ENCODE assay signal across 8 cellular contexts in genomic region chr15:74460903-74461846, GRCh38. TPM values are rescaled to one million over a fixed set of nuclear protein-coding genes. Genes with fewer than 3 reads are reported as not detected.
A peak's percentile ranks its signal among the peaks of the same experiment; 100 is the strongest.
DNase-seq lines count a peak whose midpoint lies in the region; ATAC-seq lines count a peak whose summit lies in the region.

UBL7 (minus strand) TSS chr15:74461160; CDS start chr15:74458867, 2,293 bp downstream.

- H2BK15ac ChIP-seq in mesendoderm (replicated peaks; ENCODE audit: low read depth) = no peak within 1 kb of the TSS

- DNase-seq in Caki2 (ENCODE audit: low read depth) = peak; percentile 96
- DNase-seq in HUDEP-2 (lab: John Stamatoyannopoulos, UW; ENCODE audit: unreplicated experiment in 76 of 76) = peak; percentile 22 to 97 (median 93)
- peak; percentile 97 for DNase-seq in NT2/D1 (ENCODE audit: low read depth, low spot score)
- peak; percentile 99 for DNase-seq in activated CD8-positive, alpha-beta memory T cell treated with anti-CD3 and anti-CD28 coated beads, Interleukin-2, amount 10 ng/mL, durations not matched to agents 7 days and 5 days
- peak; percentile 99 for DNase-seq in mesendoderm
- peak; percentile 96 for DNase-seq in stimulated activated CD8-positive, alpha-beta memory T cell treated with anti-CD3 and anti-CD28 coated beads, Interleukin-15, amount 100 ng/mL, for 1 hour (ENCODE audit: low read depth)

- H4K8ac ChIP-seq in mesendoderm (ENCODE audit: low read depth, low read length) = no peak within 1 kb of the TSS

- peak within 1 kb of the TSS; percentile 49 for H3K27ac ChIP-seq in mesendoderm (ENCODE audit: low read depth, low read length)

- peak; percentile 66 for ATAC-seq in GM21367 (IDR thresholded peaks at IDR 0.05; ENCODE audit: unreplicated experiment)
- peak; percentile 97 for ATAC-seq in activated CD8-positive, alpha-beta memory T cell treated with anti-CD3 and anti-CD28 coated beads, Interleukin-2, amount 10 ng/mL, durations not matched to agents 7 days and 5 days

- H2BK5ac ChIP-seq in mesendoderm (ENCODE audit: low read length) = peak within 1 kb of the TSS; percentile 78

- no peaks in the 10 kb centered on the region for H3K27me3 Mint-ChIP-seq in activated CD8-positive, alpha-beta memory T cell treated with anti-CD3 and anti-CD28 coated beads, Interleukin-2, amount 10 ng/mL, durations not matched to agents 7 days and 5 days

- H3K27ac Mint-ChIP-seq in activated CD8-positive, alpha-beta memory T cell treated with anti-CD3 and anti-CD28 coated beads, Interleukin-2, amount 10 ng/mL, durations not matched to agents 7 days and 5 days = peak within 1 kb of the TSS; percentile 94

- H3K4me3 ChIP-seq in NT2/D1 (ENCODE audit: insufficient read length, low read depth) (peak within 1 kb of the TSS; percentile 73), endocrine pancreas (ENCODE audit: control insufficient read depth, insufficient read depth, low read length) (peak within 1 kb of the TSS; percentile 97), mesendoderm (ENCODE audit: low read length) (peak within 1 kb of the TSS; percentile 91)

- peaks cover 30% of the 10 kb centered on the region for H3K36me3 ChIP-seq in NT2/D1 (ENCODE audit: insufficient read depth, insufficient read length, low read length)
- no peaks in the 10 kb centered on the region for H3K36me3 ChIP-seq in endocrine pancreas (ENCODE audit: control insufficient read depth, insufficient read depth, low read length)
- no peaks in the 10 kb centered on the region for H3K36me3 ChIP-seq in mesendoderm (ENCODE audit: control insufficient read depth, insufficient read depth, low read length)

- H3K9ac ChIP-seq in NT2/D1 (ENCODE audit: insufficient read length, low read depth) = peak within 1 kb of the TSS; percentile 88
- H3K9ac ChIP-seq in endocrine pancreas (ENCODE audit: control insufficient read depth, insufficient read depth, low read length) = peak within 1 kb of the TSS; percentile 98
- peak within 1 kb of the TSS; percentile 92 for H3K9ac ChIP-seq in mesendoderm (ENCODE audit: low read length)

- peaks cover 14% of the 10 kb centered on the region for H3K9me3 ChIP-seq in NT2/D1 (ENCODE audit: insufficient read depth, low read length)
- no peaks in the 10 kb centered on the region for H3K9me3 ChIP-seq in endocrine pancreas (ENCODE audit: control insufficient read depth, low read length)

- H3K4me2 ChIP-seq in mesendoderm (ENCODE audit: low read length) = peak within 1 kb of the TSS; percentile 96

- peak within 1 kb of the TSS; percentile 74 for H3K4ac ChIP-seq in mesendoderm (ENCODE audit: low read depth, low read length)

- peaks cover 3% of the 10 kb centered on the region for H3K79me2 ChIP-seq in mesendoderm (ENCODE audit: control insufficient read depth, insufficient read depth, low read length)

- H3K18ac ChIP-seq in mesendoderm (ENCODE audit: low read length) = peak within 1 kb of the TSS; percentile 94

- peaks cover 2% of the 10 kb centered on the region for H3K79me1 ChIP-seq in mesendoderm (ENCODE audit: low read length)

- H3K36me3 Mint-ChIP-seq in activated CD8-positive, alpha-beta memory T cell treated with anti-CD3 and anti-CD28 coated beads, Interleukin-2, amount 10 ng/mL, durations not matched to agents 7 days and 5 days = peaks cover 29% of the 10 kb centered on the region

- peak within 1 kb of the TSS; percentile 97 for H3K4me3 Mint-ChIP-seq in activated CD8-positive, alpha-beta memory T cell treated with anti-CD3 and anti-CD28 coated beads, Interleukin-2, amount 10 ng/mL, durations not matched to agents 7 days and 5 days

- H2BK120ac ChIP-seq in mesendoderm (ENCODE audit: low read depth, low read length) = peak within 1 kb of the TSS; percentile 18

- peak within 1 kb of the TSS; percentile 97 for H3K56ac ChIP-seq in mesendoderm (ENCODE audit: low read length)

- WGBS in mesendoderm (ENCODE audit: extremely low coverage, insufficient coverage, low lambda C conversion rate) = no CpG with 5 or more reads among the region's 53 CpGs

- H3K23ac ChIP-seq in mesendoderm (ENCODE audit: low read length) = peak within 1 kb of the TSS; percentile 76

- H3K4me1 Mint-ChIP-seq in activated CD8-positive, alpha-beta memory T cell treated with anti-CD3 and anti-CD28 coated beads, Interleukin-2, amount 10 ng/mL, durations not matched to agents 7 days and 5 days = peaks cover 55% of the 10 kb centered on the region

- peak within 1 kb of the TSS; percentile 84 for H4K5ac ChIP-seq in mesendoderm (ENCODE audit: low read length)

- no peaks in the 10 kb centered on the region for H3K4me1 ChIP-seq in NT2/D1 (ENCODE audit: insufficient read depth, insufficient read length)
- H3K4me1 ChIP-seq in endocrine pancreas (ENCODE audit: control insufficient read depth, insufficient read depth, low read length) = peaks cover 5% of the 10 kb centered on the region
- H3K4me1 ChIP-seq in mesendoderm (ENCODE audit: control insufficient read depth, low read depth, low read length) = peaks cover 1% of the 10 kb centered on the region

- CTCF ChIA-PET in activated CD8-positive, alpha-beta memory T cell treated with anti-CD3 and anti-CD28 coated beads, Interleukin-2, amount 10 ng/mL, durations not matched to agents 7 days and 5 days (lab: Charles Lee) = interaction anchor here (0.7 to 3.5 kb wide), 21 partner anchors 19 to 327 kb away, joined by 3 to 15 read pairs (median 4); partner anchors contain the start of gene CLK3

- no peak within 1 kb of the TSS for H2AK5ac ChIP-seq in mesendoderm (ENCODE audit: low read length)

- no peaks in the 10 kb centered on the region for H3K27me3 ChIP-seq in NT2/D1 (ENCODE audit: insufficient read depth, insufficient read length)
- no peaks in the 10 kb centered on the region for H3K27me3 ChIP-seq in endocrine pancreas (ENCODE audit: control insufficient read depth, insufficient read depth, low read length)
- H3K27me3 ChIP-seq in mesendoderm (ENCODE audit: insufficient read depth, low read length, poor library complexity) = no peaks in the 10 kb centered on the region

- peaks cover 2% of the 10 kb centered on the region for H3K9me3 Mint-ChIP-seq in activated CD8-positive, alpha-beta memory T cell treated with anti-CD3 and anti-CD28 coated beads, Interleukin-2, amount 10 ng/mL, durations not matched to agents 7 days and 5 days (ENCODE audit: low read depth)

- in situ Hi-C loops in Caki2 (cut with HindIII; ENCODE audit: low pct_unique_long_range_greater_than_20kb, low sequenced_read_pairs) = no loop called here

RNA-seq across cellular contexts. Expression of gene UBL7, which starts in this region (rescaled TPM):
- 60.1 and 67.9 TPM in 2 replicates for total RNA-seq in Caki2 (2014; rRNA removed; shearing (Covaris generic); ENCODE audit: low replicate concordance)
- total RNA-seq in activated CD8-positive, alpha-beta memory T cell treated with anti-CD3 and anti-CD28 coated beads, Interleukin-2, amount 10 ng/mL, durations not matched to agents 7 days and 5 days = 10 to 100 TPM; 55.9 to 60.9 TPM
- 38.7 TPM for polyA plus RNA-seq in mesendoderm (2013, experiment 1 of 2)
- polyA plus RNA-seq in mesendoderm (2013, experiment 2 of 2) = 39.7 TPM

Comparison
In these comparisons a context has a peak if more than half of its experiments do, and no peak if none do; other contexts are left out.
1. Peak in every context shown above with its lines: DNase-seq, ATAC-seq, H3K4me3 ChIP-seq and H3K27ac ChIP-seq.